1 cellular context compared by ENCODE assay signal in genomic region chr17:38702900-38703741, GRCh38.
TF ChIP-seq lines count a peak whose summit lies in the region.

No MANE protein-coding gene starts in this region.

TF ChIP-seq in K562, 482 proteins besides CTCF, POLR2A, EP300 and RAD21 (continued from another document and continues in another):
- no peak for TF ChIP-seq PCBP2 (IDR thresholded peaks at IDR 0.05; ENCODE audit: low read depth, low read length, poor library complexity, severe bottlenecking)
- no peak for TF ChIP-seq PHTF2 (CRISPR knock-in tag; IDR thresholded peaks at IDR 0.05)
- TF ChIP-seq GABPB1 (CRISPR knock-in tag; IDR thresholded peaks at IDR 0.05): no peak
- no peak for TF ChIP-seq FUS (optimal IDR thresholded peaks at IDR 0.05; ENCODE audit: low read depth, low read length)
- TF ChIP-seq MCM5 (IDR thresholded peaks at IDR 0.05; ENCODE audit: low read depth): no peak
- no peak for TF ChIP-seq HLTF (IDR thresholded peaks at IDR 0.05)
- TF ChIP-seq ZZZ3 (IDR thresholded peaks at IDR 0.05): no peak
- no peak for TF ChIP-seq CAMTA2 (CRISPR knock-in tag; conservative IDR thresholded peaks at IDR 0.05)
- TF ChIP-seq NR2C1 (IDR thresholded peaks at IDR 0.05): no peak
- TF ChIP-seq NR2C1 (tag; IDR thresholded peaks at IDR 0.05): no peak
- peak; percentile 72; the same call in 1 of the 2 replicates for TF ChIP-seq SP1 (CRISPR knock-in tag; IDR thresholded peaks at IDR 0.05)
- no peak for TF ChIP-seq MYBL2 (IDR thresholded peaks at IDR 0.05; ENCODE audit: low read depth)
- no peak for TF ChIP-seq MYBL2 (CRISPR knock-in tag; IDR thresholded peaks at IDR 0.05; ENCODE audit: borderline replicate concordance)
- TF ChIP-seq PHB2 (IDR thresholded peaks at IDR 0.05; ENCODE audit: low read depth): no peak
- no peak for TF ChIP-seq PTBP1 (IDR thresholded peaks at IDR 0.05; ENCODE audit: low read depth, low read length)
- TF ChIP-seq VEZF1 (CRISPR knock-in tag; IDR thresholded peaks at IDR 0.05): no peak
- TF ChIP-seq FOXP1 (CRISPR knock-in tag; IDR thresholded peaks at IDR 0.05): no peak
- TF ChIP-seq MBD1 (CRISPR knock-in tag; IDR thresholded peaks at IDR 0.05): no peak
- no peak for TF ChIP-seq NFATC3 (IDR thresholded peaks at IDR 0.05)
- TF ChIP-seq POLR2H (tag; IDR thresholded peaks at IDR 0.05; ENCODE audit: low read depth): no peak
- no peak; the same call in 1 of the 2 replicates for TF ChIP-seq ZBTB40 (IDR thresholded peaks at IDR 0.05)
- TF ChIP-seq ZBTB40 (CRISPR knock-in tag; IDR thresholded peaks at IDR 0.05): no peak
- TF ChIP-seq MED1 (CRISPR knock-in tag; IDR thresholded peaks at IDR 0.05; ENCODE audit: borderline replicate concordance): no peak
- TF ChIP-seq ZNF639 (CRISPR knock-in tag; conservative IDR thresholded peaks at IDR 0.05 in 1 of 2, IDR thresholded peaks at IDR 0.05 in 1 of 2): no peak
- TF ChIP-seq BRD4 (IDR thresholded peaks at IDR 0.05): no peak
- TF ChIP-seq ZSCAN32 (CRISPR knock-in tag; IDR thresholded peaks at IDR 0.05): no peak
- peak; percentile 52; the same call in 1 of the 2 replicates for TF ChIP-seq SMARCA5 (IDR thresholded peaks at IDR 0.05)
- TF ChIP-seq ZNF584 (CRISPR knock-in tag; IDR thresholded peaks at IDR 0.05; ENCODE audit: low read depth): no peak
- TF ChIP-seq PRDM10 (IDR thresholded peaks at IDR 0.05; ENCODE audit: partially characterized antibody): no peak
- TF ChIP-seq ZNF561 (CRISPR knock-in tag; conservative IDR thresholded peaks at IDR 0.05): no peak
- no peak for TF ChIP-seq L3MBTL2 (IDR thresholded peaks at IDR 0.05)
- TF ChIP-seq HOXB6 (CRISPR knock-in tag; IDR thresholded peaks at IDR 0.05; ENCODE audit: borderline replicate concordance): no peak
- no peak for TF ChIP-seq YY1 (IDR thresholded peaks at IDR 0.05; ENCODE audit: borderline replicate concordance in 1 of 3, control insufficient read depth in 1 of 3, extremely low read depth in 1 of 3, insufficient read depth in 3 of 3, insufficient read length in 1 of 3, insufficient replicate concordance in 2 of 3, low read depth in 1 of 3, low read length in 2 of 3)
- peak; percentile 21 for TF ChIP-seq RBM25 (IDR thresholded peaks at IDR 0.05; ENCODE audit: low read depth, low read length, severe bottlenecking)
- TF ChIP-seq GATAD2B (IDR thresholded peaks at IDR 0.05; ENCODE audit: borderline replicate concordance): no peak
- no peak for TF ChIP-seq THAP12 (CRISPR knock-in tag; IDR thresholded peaks at IDR 0.05)
- no peak for TF ChIP-seq KLF6 (CRISPR knock-in tag; IDR thresholded peaks at IDR 0.05; ENCODE audit: borderline replicate concordance)
- no peak for TF ChIP-seq PRPF4 (IDR thresholded peaks at IDR 0.05; ENCODE audit: insufficient read depth, low read depth, low read length, poor library complexity, severe bottlenecking)
- no peak for TF ChIP-seq RFX5 (IDR thresholded peaks at IDR 0.05; ENCODE audit: low read depth, low read length)
- 0 out of 2 replicates have a peak, but pooled peaks have one; percentile 29 for TF ChIP-seq SPI1 (IDR thresholded peaks at IDR 0.05; ENCODE audit: borderline replicate concordance, low read depth, low read length)
- no peak for TF ChIP-seq TAF1 (IDR thresholded peaks at IDR 0.05; ENCODE audit: control insufficient read depth, extremely low read depth, insufficient read depth, low read length, severe bottlenecking)
- no peak for TF ChIP-seq ZNF134 (CRISPR knock-in tag; conservative IDR thresholded peaks at IDR 0.05)
- no peak for TF ChIP-seq RBM34 (IDR thresholded peaks at IDR 0.05; ENCODE audit: borderline replicate concordance, insufficient read depth, low read length)
- no peak for TF ChIP-seq IRF9 (tag; IDR thresholded peaks at IDR 0.05)
- no peak for TF ChIP-seq ZNF146 (CRISPR knock-in tag; IDR thresholded peaks at IDR 0.05; ENCODE audit: unreplicated experiment)
